In genomic region chr3:68448510-68449383, GRCh38 we compare ENCODE assay signal across 1 cellular context.
TF ChIP-seq lines count a peak whose summit lies in the region.

No MANE protein-coding gene starts in this region.

TF ChIP-seq in WTC11, 78 proteins besides CTCF, POLR2A, EP300 and RAD21 (continued from another document):
- TF ChIP-seq ZNF532 (CRISPR knock-in tag; IDR thresholded peaks at IDR 0.05; ENCODE audit: borderline replicate concordance) (no peak), ZNF121 (CRISPR knock-in tag; IDR thresholded peaks at IDR 0.05) (no peak), ZBTB21 (CRISPR knock-in tag; IDR thresholded peaks at IDR 0.05; ENCODE audit: borderline replicate concordance) (no peak), ZNF219 (CRISPR knock-in tag; IDR thresholded peaks at IDR 0.05; ENCODE audit: borderline replicate concordance) (no peak), GTF2I (CRISPR knock-in tag; conservative IDR thresholded peaks at IDR 0.05) (no peak), TEAD4 (CRISPR knock-in tag; IDR thresholded peaks at IDR 0.05) (no peak)
- TF ChIP-seq, protein P1, sequence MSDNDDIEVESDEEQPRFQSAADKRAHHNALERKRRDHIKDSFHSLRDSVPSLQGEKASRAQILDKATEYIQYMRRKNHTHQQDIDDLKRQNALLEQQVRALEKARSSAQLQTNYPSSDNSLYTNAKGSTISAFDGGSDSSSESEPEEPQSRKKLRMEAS (CRISPR knock-in tag; IDR thresholded peaks at IDR 0.05), result no peak
